In the genomic region with DNA sequence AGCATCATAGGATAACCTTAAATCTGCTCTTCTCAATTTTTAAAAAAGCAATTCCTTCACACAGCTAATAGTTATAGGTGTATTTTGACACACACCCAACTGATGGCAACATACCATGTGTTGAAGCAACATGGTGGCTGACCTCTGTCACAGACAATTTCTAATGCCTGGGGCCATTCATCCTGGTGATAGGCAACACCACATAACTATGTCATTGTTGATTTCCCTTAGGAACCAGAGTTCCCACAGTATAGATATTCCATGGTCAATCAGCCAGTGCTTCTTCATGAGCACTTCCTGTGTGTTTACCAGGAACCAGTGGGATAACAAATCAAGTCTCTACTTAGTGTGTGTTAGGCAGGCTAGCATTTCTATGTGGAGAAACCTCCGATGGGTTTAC, we compare ENCODE assay signal across 23 cellular contexts.
"Had no signal": no experiment of that assay in that cellular context is flagged by ENCODE, and none has a peak within 500 bp of the region (broad histone marks: within the 10 kb centered on the region; RNA-seq: fewer than 3 reads in every experiment).

No MANE protein-coding gene starts in this region.

- ATAC-seq: activated naive CD4-positive, alpha-beta T cell treated with anti-CD3 and anti-CD28 coated beads, Interleukin-2, amount 50 U/mL, for 72 hours; activated naive CD8-positive, alpha-beta T cell treated with anti-CD3 and anti-CD28 coated beads, Interleukin-2, amount 50 U/mL, for 24 hours; activated T-cell treated with anti-CD3 and anti-CD28 coated beads, Interleukin-2, amount 50 U/mL, for 4 hours; body of pancreas; T-helper 17 cell had no signal

- H3K4me3 Mint-ChIP-seq: activated B cell treated with CpG ODN at 0.5 μM for 24 hours; activated CD4-positive, alpha-beta memory T cell treated with anti-CD3 and anti-CD28 coated beads for 36 hours; activated CD4-positive, alpha-beta T cell treated with anti-CD3 and anti-CD28 coated beads, Interleukin-2, amount 10 ng/mL, durations not matched to agents 24 days and 14 days; activated naive CD8-positive, alpha-beta T cell treated with anti-CD3 and anti-CD28 coated beads, Interleukin-2, amount 50 U/mL, for 24 hours; activated T-cell treated with anti-CD3 and anti-CD28 coated beads, Interleukin-2, amount 50 U/mL, for 4 hours; T-helper 17 cell had no signal

- H3K4me1 Mint-ChIP-seq: activated B cell treated with CpG ODN at 0.5 μM for 24 hours; activated CD4-positive, alpha-beta T cell treated with anti-CD3 and anti-CD28 coated beads, Interleukin-2, amount 10 ng/mL, durations not matched to agents 24 days and 14 days; activated naive CD8-positive, alpha-beta T cell treated with anti-CD3 and anti-CD28 coated beads, Interleukin-2, amount 50 U/mL, for 24 hours had no signal

- DNase-seq: activated B cell treated with CpG ODN at 0.5 μM for 24 hours; activated CD4-positive, alpha-beta memory T cell treated with anti-CD3 and anti-CD28 coated beads for 36 hours; activated CD4-positive, alpha-beta T cell treated with anti-CD3 and anti-CD28 coated beads for 1 hour; activated CD4-positive, alpha-beta T cell treated with anti-CD3 and anti-CD28 coated beads, Interleukin-2, amount 10 ng/mL, durations not matched to agents 24 days and 14 days; activated CD8-positive, alpha-beta memory T cell treated with anti-CD3 and anti-CD28 coated beads for 24 hours; activated effector memory CD4-positive, alpha-beta T cell treated with anti-CD3 and anti-CD28 coated beads, Interleukin-2, amount 50 U/mL, for 16 hours; activated naive CD4-positive, alpha-beta T cell treated with Interleukin-2 at 50 U/mL for 16 hours; activated naive CD8-positive, alpha-beta T cell treated with anti-CD3 and anti-CD28 coated beads, Interleukin-2, amount 50 U/mL, for 24 hours; activated T-cell treated with anti-CD3 and anti-CD28 coated beads, Interleukin-2, amount 50 U/mL, for 4 hours; amniotic stem cell; body of pancreas; Kasumi-1; KBM-7; NCI-H1048; NCI-H1930; NCI-H2171; NCI-H345; NCI-H524; SHP77 treated with DMSO at 0.1 percent for 48 hours; T-helper 17 cell; T-helper 9 cell had no signal

- H3K27me3 ChIP-seq: ascending aorta, body of pancreas had no signal

- H3K27ac ChIP-seq: ascending aorta, body of pancreas had no signal

- H3K9me3 Mint-ChIP-seq: activated B cell treated with CpG ODN at 0.5 μM for 24 hours; activated CD4-positive, alpha-beta memory T cell treated with anti-CD3 and anti-CD28 coated beads for 36 hours; activated CD4-positive, alpha-beta T cell treated with anti-CD3 and anti-CD28 coated beads, Interleukin-2, amount 10 ng/mL, durations not matched to agents 24 days and 14 days; activated naive CD4-positive, alpha-beta T cell treated with anti-CD3 and anti-CD28 coated beads, Interleukin-2, amount 50 U/mL, for 72 hours; activated naive CD8-positive, alpha-beta T cell treated with anti-CD3 and anti-CD28 coated beads, Interleukin-2, amount 50 U/mL, for 24 hours; activated T-cell treated with anti-CD3 and anti-CD28 coated beads, Interleukin-2, amount 50 U/mL, for 4 hours had no signal

- H3K4me3 ChIP-seq: ascending aorta, body of pancreas had no signal

- H3K36me3 ChIP-seq: ascending aorta had no signal

- H3K36me3 Mint-ChIP-seq: activated CD4-positive, alpha-beta memory T cell treated with anti-CD3 and anti-CD28 coated beads for 36 hours; activated naive CD4-positive, alpha-beta T cell treated with anti-CD3 and anti-CD28 coated beads, Interleukin-2, amount 50 U/mL, for 72 hours had no signal

- H3K27ac Mint-ChIP-seq: activated B cell treated with CpG ODN at 0.5 μM for 24 hours; activated CD4-positive, alpha-beta memory T cell treated with anti-CD3 and anti-CD28 coated beads for 36 hours; activated CD4-positive, alpha-beta T cell treated with anti-CD3 and anti-CD28 coated beads, Interleukin-2, amount 10 ng/mL, durations not matched to agents 24 days and 14 days; activated naive CD4-positive, alpha-beta T cell treated with anti-CD3 and anti-CD28 coated beads, Interleukin-2, amount 50 U/mL, for 72 hours; activated naive CD8-positive, alpha-beta T cell treated with anti-CD3 and anti-CD28 coated beads, Interleukin-2, amount 50 U/mL, for 24 hours; T-helper 17 cell had no signal

- H3K27me3 Mint-ChIP-seq: activated naive CD8-positive, alpha-beta T cell treated with anti-CD3 and anti-CD28 coated beads, Interleukin-2, amount 50 U/mL, for 24 hours had no signal

- H3K9me3 ChIP-seq: ascending aorta, body of pancreas had no signal

- H3K4me1 ChIP-seq: ascending aorta, body of pancreas had no signal
